8 cellular contexts compared by ENCODE assay signal in genomic region chr5:141507387-141508091, GRCh38.
DNase-seq lines count a peak whose midpoint lies in the region; ATAC-seq and TF ChIP-seq lines count a peak whose summit lies in the region.

No MANE protein-coding gene starts in this region.

- DNase-seq in astrocyte of the cerebellum (ENCODE audit: low read depth) (peak; percentile 76), DMS153 (lab: John Stamatoyannopoulos, UW) (no peak), head of caudate nucleus (no peak)
- DNase-seq in activated CD8-positive, alpha-beta memory T cell treated with anti-CD3 and anti-CD28 coated beads, Interleukin-2, amount 50 U/mL, for 4 hours: no peak
- no peak for DNase-seq in stimulated activated CD4-positive, alpha-beta T cell treated with anti-CD3 and anti-CD28 coated beads, Interleukin-2, amount 100 ng/mL, for 24 hours

- H3K4me1 ChIP-seq in muscle layer of colon (ENCODE audit: insufficient read depth, low read length): peaks cover 38% of the 10 kb centered on the region

- no peaks in the 10 kb centered on the region for H3K27me3 ChIP-seq in muscle layer of colon (ENCODE audit: control insufficient read depth in 1 of 2, insufficient read depth in 2 of 2, low read length in 2 of 2)

- no peak for TF ChIP-seq CTCF in astrocyte of the cerebellum (IDR thresholded peaks at IDR 0.05; ENCODE audit: low read depth, low read length, missing control alignments)

- H3K27ac ChIP-seq in muscle layer of colon (ENCODE audit: low read depth, low read length): peak overlapping the region; percentile 72

- H3K36me3 ChIP-seq in muscle layer of colon (ENCODE audit: insufficient read depth, low read length): peaks cover 23% of the 10 kb centered on the region

- ATAC-seq in GM19043 (IDR thresholded peaks at IDR 0.05; ENCODE audit: low read depth, unreplicated experiment) (peak; percentile 27), HG03103 (IDR thresholded peaks at IDR 0.05; ENCODE audit: low read depth, unreplicated experiment) (peak; percentile 32)

- H3K4me3 ChIP-seq in astrocyte of the cerebellum (ENCODE audit: low read depth, low read length): no peak overlapping the region
- H3K4me3 ChIP-seq in muscle layer of colon (ENCODE audit: low read depth in 1 of 2, low read length in 2 of 2): peak overlapping the region in 1 of 2 donors; percentile 45

- in situ Hi-C loops in astrocyte of the cerebellum (cut with HindIII; ENCODE audit: low sequenced_read_pairs): no loop called here

- H3K9me3 ChIP-seq in muscle layer of colon (ENCODE audit: low read length): no peaks in the 10 kb centered on the region

- no peak overlapping the region for H3K9ac ChIP-seq in muscle layer of colon (ENCODE audit: low read length)

- intact Hi-C loops in head of caudate nucleus (cut with DNase I): no loop called here
